8 cellular contexts compared by ENCODE assay signal in genomic region chr10:74189999-74190421, GRCh38. TPM values are rescaled to one million over a fixed set of nuclear protein-coding genes. Genes with fewer than 3 reads are reported as not detected.
DNase-seq lines count a peak whose midpoint lies in the region; ATAC-seq and TF ChIP-seq lines count a peak whose summit lies in the region.

No MANE protein-coding gene starts in this region.

- WGBS in liver: 11% methylated on average over 3 of the region's 3 CpGs

- CTCF ChIA-PET in MCF 10A (lab: Yijun Ruan, JAX): interaction anchor here (0.6 to 2.2 kb wide), 7 partner anchors 23 to 272 kb away, joined by 3 to 10 read pairs (median 4); no protein-coding TSS in a partner anchor

- no peaks in the 10 kb centered on the region for H3K27me3 ChIP-seq in liver (ENCODE audit: control insufficient read depth in 4 of 4, insufficient read depth in 4 of 4, low read length in 3 of 4)

- ATAC-seq in HG02610 (IDR thresholded peaks at IDR 0.05; ENCODE audit: unreplicated experiment): peak; percentile 85
- no peak for ATAC-seq in HG02798 (IDR thresholded peaks at IDR 0.05; ENCODE audit: poor library complexity, unreplicated experiment)

- H3K9me3 Mint-ChIP-seq in activated CD4-positive, alpha-beta T cell treated with anti-CD3 and anti-CD28 coated beads, Interleukin-2, amount 10 ng/mL, durations not matched to agents 24 days and 14 days: no peaks in the 10 kb centered on the region
- H3K9me3 Mint-ChIP-seq in MCF 10A (ENCODE audit: unreplicated experiment): no peaks in the 10 kb centered on the region

- no peaks in the 10 kb centered on the region for H3K9me3 ChIP-seq in liver (ENCODE audit: control insufficient read depth in 4 of 4, low read length in 3 of 4)

- peak overlapping the region in 1 of 2 donors; percentile 29 for H3K9ac ChIP-seq in liver (ENCODE audit: low read depth in 1 of 2, low read length in 2 of 2)

- peaks cover 4 to 25% (median 13%) of the 10 kb centered on the region in 4 donors for H3K4me1 ChIP-seq in liver (ENCODE audit: control insufficient read depth in 4 of 4, insufficient read depth in 4 of 4, low read length in 3 of 4)

- POLR2A ChIA-PET in MCF 10A (lab: Yijun Ruan, JAX): interaction anchor here (0.5 to 8.2 kb wide), 23 partner anchors 8 to 1541 kb away, joined by 3 to 146 read pairs (median 5); partner anchors contain the start of genes ADK, AP3M1 and SEC24C

- peak overlapping the region; percentile 79 for H3K4me3 Mint-ChIP-seq in activated CD4-positive, alpha-beta T cell treated with anti-CD3 and anti-CD28 coated beads, Interleukin-2, amount 10 ng/mL, durations not matched to agents 24 days and 14 days
- peak overlapping the region; percentile 66 for H3K4me3 Mint-ChIP-seq in MCF 10A (ENCODE audit: unreplicated experiment)

- no peaks in the 10 kb centered on the region for H3K27me3 Mint-ChIP-seq in activated CD4-positive, alpha-beta T cell treated with anti-CD3 and anti-CD28 coated beads, Interleukin-2, amount 10 ng/mL, durations not matched to agents 24 days and 14 days
- no peaks in the 10 kb centered on the region for H3K27me3 Mint-ChIP-seq in MCF 10A (ENCODE audit: insufficient read depth, unreplicated experiment)

- H3K4me1 Mint-ChIP-seq in activated CD4-positive, alpha-beta T cell treated with anti-CD3 and anti-CD28 coated beads, Interleukin-2, amount 10 ng/mL, durations not matched to agents 24 days and 14 days: peaks cover 45% of the 10 kb centered on the region
- H3K4me1 Mint-ChIP-seq in MCF 10A (ENCODE audit: insufficient read depth, unreplicated experiment): peaks cover 43% of the 10 kb centered on the region

- no peak for TF ChIP-seq CTCF in MCF 10A (IDR thresholded peaks at IDR 0.05; ENCODE audit: unreplicated experiment)
- no peak for TF ChIP-seq CTCF in liver (IDR thresholded peaks at IDR 0.05; ENCODE audit: low read depth, low read length, missing input control)

- intact Hi-C loops in activated CD4-positive, alpha-beta T cell treated with anti-CD3 and anti-CD28 coated beads, Interleukin-2, amount 10 ng/mL, durations not matched to agents 24 days and 14 days (cut with micrococcal nuclease): loop anchor here (2.0 kb wide), 1 partner anchor 13 kb away; no protein-coding TSS in a partner anchor
- intact Hi-C loops in MCF 10A (cut with micrococcal nuclease): loop anchor here (1.0 to 2.0 kb wide), 3 partner anchors 13 to 38 kb away; no protein-coding TSS in a partner anchor

- peak; percentile 82 for DNase-seq in activated CD4-positive, alpha-beta T cell treated with anti-CD3 and anti-CD28 coated beads, Interleukin-2, amount 10 ng/mL, durations not matched to agents 24 days and 14 days
- DNase-seq in activated CD4-positive, alpha-beta T cell treated with anti-CD3 and anti-CD28 coated beads, Interleukin-2, amount 50 U/mL, for 1 hour: no peak
- DNase-seq in NOMO-1 (lab: John Stamatoyannopoulos, UW; ENCODE audit: unreplicated experiment in 2 of 2): peak; percentile 64 to 75
- peak; percentile 94 for DNase-seq in MCF 10A (ENCODE audit: unreplicated experiment)
- DNase-seq in SW480 (ENCODE audit: low spot score): no peak

- H3K27ac ChIP-seq in liver (ENCODE audit: low read depth in 1 of 2, low read length in 2 of 2): peak overlapping the region; percentile 86 to 90

- no TSS peak for BruUV-seq in MCF 10A (replicated peaks; lab: Mats Ljungman, UMichigan)

- TF ChIP-seq RAD21 in liver (IDR thresholded peaks at IDR 0.05): no peak

- H3K4me3 ChIP-seq in liver (ENCODE audit: low read depth in 1 of 3, low read length in 3 of 3): peak overlapping the region; percentile 8 to 26 (median 20)

- H3K36me3 Mint-ChIP-seq in activated CD4-positive, alpha-beta T cell treated with anti-CD3 and anti-CD28 coated beads, Interleukin-2, amount 10 ng/mL, durations not matched to agents 24 days and 14 days (ENCODE audit: low read depth): peaks cover 3% of the 10 kb centered on the region
- H3K36me3 Mint-ChIP-seq in MCF 10A (ENCODE audit: insufficient read depth, unreplicated experiment): no peaks in the 10 kb centered on the region

- H3K27ac Mint-ChIP-seq in activated CD4-positive, alpha-beta T cell treated with anti-CD3 and anti-CD28 coated beads, Interleukin-2, amount 10 ng/mL, durations not matched to agents 24 days and 14 days: peak overlapping the region; percentile 96
- peak overlapping the region; percentile 91 for H3K27ac Mint-ChIP-seq in MCF 10A (ENCODE audit: low read depth, unreplicated experiment)

- no peaks in the 10 kb centered on the region for H3K36me3 ChIP-seq in liver (ENCODE audit: control insufficient read depth in 4 of 4, insufficient read depth in 3 of 4, low read depth in 1 of 4, low read length in 3 of 4)

TF ChIP-seq in liver, 16 proteins besides CTCF, POLR2A, EP300 and RAD21:
- no peak for TF ChIP-seq EGR1 (IDR thresholded peaks at IDR 0.05; ENCODE audit: low read depth in 2 of 2)
- TF ChIP-seq NR2F2 (IDR thresholded peaks at IDR 0.05): no peak
- no peak for TF ChIP-seq HNF4A (conservative IDR thresholded peaks at IDR 0.05)
- TF ChIP-seq SP1 (IDR thresholded peaks at IDR 0.05): peak; percentile 23
- no peak for TF ChIP-seq FOXA1 (IDR thresholded peaks at IDR 0.05)
- TF ChIP-seq, protein P1, sequence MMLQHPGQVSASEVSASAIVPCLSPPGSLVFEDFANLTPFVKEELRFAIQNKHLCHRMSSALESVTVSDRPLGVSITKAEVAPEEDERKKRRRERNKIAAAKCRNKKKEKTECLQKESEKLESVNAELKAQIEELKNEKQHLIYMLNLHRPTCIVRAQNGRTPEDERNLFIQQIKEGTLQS (IDR thresholded peaks at IDR 0.05): no peak
- peak; percentile 9 for TF ChIP-seq YY1 (IDR thresholded peaks at IDR 0.05)
- no peak for TF ChIP-seq GABPA (IDR thresholded peaks at IDR 0.05 in 1 of 2, conservative IDR thresholded peaks at IDR 0.05 in 1 of 2)
- TF ChIP-seq FOXA2 (IDR thresholded peaks at IDR 0.05): no peak
- TF ChIP-seq, protein P2, sequence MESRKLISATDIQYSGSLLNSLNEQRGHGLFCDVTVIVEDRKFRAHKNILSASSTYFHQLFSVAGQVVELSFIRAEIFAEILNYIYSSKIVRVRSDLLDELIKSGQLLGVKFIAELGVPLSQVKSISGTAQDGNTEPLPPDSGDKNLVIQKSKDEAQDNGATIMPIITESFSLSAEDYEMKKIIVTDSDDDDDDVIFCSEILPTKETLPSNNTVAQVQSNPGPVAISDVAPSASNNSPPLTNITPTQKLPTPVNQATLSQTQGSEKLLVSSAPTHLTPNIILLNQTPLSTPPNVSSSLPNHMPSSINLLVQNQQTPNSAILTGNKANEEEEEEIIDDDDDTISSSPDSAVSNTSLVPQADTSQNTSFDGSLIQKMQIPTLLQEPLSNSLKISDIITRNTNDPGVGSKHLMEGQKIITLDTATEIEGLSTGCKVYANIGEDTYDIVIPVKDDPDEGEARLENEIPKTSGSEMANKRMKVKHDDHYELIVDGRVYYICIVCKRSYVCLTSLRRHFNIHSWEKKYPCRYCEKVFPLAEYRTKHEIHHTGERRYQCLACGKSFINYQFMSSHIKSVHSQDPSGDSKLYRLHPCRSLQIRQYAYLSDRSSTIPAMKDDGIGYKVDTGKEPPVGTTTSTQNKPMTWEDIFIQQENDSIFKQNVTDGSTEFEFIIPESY (IDR thresholded peaks at IDR 0.05): no peak
- TF ChIP-seq JUND (IDR thresholded peaks at IDR 0.05): peak in 1 of 2 donors; percentile 12
TF ChIP-seq in liver: peak in this region for 3.

RNA-seq across cellular contexts. Expression of gene ADK, which starts 39.0 kb away (rescaled TPM):
- total RNA-seq in activated CD4-positive, alpha-beta T cell treated with anti-CD3 and anti-CD28 coated beads, Interleukin-2, amount 10 ng/mL, durations not matched to agents 24 days and 14 days: 54.8 and 58.3 TPM in 2 replicates
- 96.6 and 98.6 TPM in 2 replicates for total RNA-seq in MCF 10A (2022)
- total RNA-seq in liver: 10 to 100 TPM; 18.0 to 88.0 TPM
- polyA plus RNA-seq in liver: 100 to 1,000 TPM in 1 of 2 donors, 10 to 100 TPM in 1; 43.0 to 110 TPM

RNA-seq across cellular contexts. Expression of gene AP3M1, which starts 39.4 kb away (rescaled TPM):
- 51.0 and 51.9 TPM in 2 replicates for total RNA-seq in activated CD4-positive, alpha-beta T cell treated with anti-CD3 and anti-CD28 coated beads, Interleukin-2, amount 10 ng/mL, durations not matched to agents 24 days and 14 days
- total RNA-seq in MCF 10A (2022): 31.2 and 35.0 TPM in 2 replicates
- total RNA-seq in liver: 10 to 100 TPM; 20.2 to 24.8 TPM
- 10 to 100 TPM in 1 of 2 donors, 1 to 10 TPM in 1; 7.5 to 12.9 TPM for polyA plus RNA-seq in liver

Comparison
In these comparisons a context has a peak if more than half of its experiments do, and no peak if none do; other contexts are left out.
1. DNase-seq: peak in activated CD4-positive, alpha-beta T cell treated with anti-CD3 and anti-CD28 coated beads, Interleukin-2, amount 10 ng/mL, durations not matched to agents 24 days and 14 days (single experiment), NOMO-1 (2 of 2) and MCF 10A (single experiment); none in activated CD4-positive, alpha-beta T cell treated with anti-CD3 and anti-CD28 coated beads, Interleukin-2, amount 50 U/mL, for 1 hour (single experiment) and SW480 (single experiment).